ENCODE assay signal across 3 cellular contexts in the genomic region with DNA sequence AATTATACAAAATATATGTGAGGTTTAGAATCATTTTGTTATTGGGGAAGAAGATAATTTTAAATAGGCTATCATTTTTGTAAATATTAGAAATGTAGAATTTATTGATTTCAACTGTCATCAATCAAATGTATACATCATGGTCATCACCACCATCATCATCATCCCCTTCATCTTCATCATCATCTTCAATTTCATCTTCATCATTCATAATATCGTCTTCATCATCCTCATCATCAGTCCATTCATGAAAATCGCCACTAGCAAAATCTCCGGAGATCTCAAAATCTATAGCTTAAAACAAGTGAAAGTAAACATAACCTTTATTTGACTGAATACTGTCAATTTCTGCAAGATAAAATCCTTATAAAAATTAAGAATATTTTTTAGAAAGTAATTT.
TF ChIP-seq lines count a peak whose summit lies in the region.

No MANE protein-coding gene starts in this region.

TF ChIP-seq in HepG2, 621 proteins besides CTCF, POLR2A, EP300 and RAD21 (continued from another document):
- no peak for TF ChIP-seq ZNF10 (CRISPR knock-in tag; IDR thresholded peaks at IDR 0.05; ENCODE audit: borderline replicate concordance, low read depth)
- TF ChIP-seq SMC3 (IDR thresholded peaks at IDR 0.05; ENCODE audit: low read length): no peak
- TF ChIP-seq ZNF382 (CRISPR knock-in tag; IDR thresholded peaks at IDR 0.05; ENCODE audit: borderline replicate concordance): no peak
- TF ChIP-seq ZKSCAN1 (IDR thresholded peaks at IDR 0.05; ENCODE audit: low read length): no peak
- TF ChIP-seq CREB1 (IDR thresholded peaks at IDR 0.05): peak; percentile 58
- TF ChIP-seq CREB1 (CRISPR knock-in tag; IDR thresholded peaks at IDR 0.05): no peak
- TF ChIP-seq ZNF549 (CRISPR knock-in tag; IDR thresholded peaks at IDR 0.05): no peak

TF ChIP-seq in HEK293, 187 proteins besides CTCF, POLR2A, EP300 and RAD21:
- TF ChIP-seq PATZ1 (tag by site-specific recombination; IDR thresholded peaks at IDR 0.05): no peak
- TF ChIP-seq ZNF223 (tag by site-specific recombination; IDR thresholded peaks at IDR 0.05): no peak
- TF ChIP-seq, protein P1, sequence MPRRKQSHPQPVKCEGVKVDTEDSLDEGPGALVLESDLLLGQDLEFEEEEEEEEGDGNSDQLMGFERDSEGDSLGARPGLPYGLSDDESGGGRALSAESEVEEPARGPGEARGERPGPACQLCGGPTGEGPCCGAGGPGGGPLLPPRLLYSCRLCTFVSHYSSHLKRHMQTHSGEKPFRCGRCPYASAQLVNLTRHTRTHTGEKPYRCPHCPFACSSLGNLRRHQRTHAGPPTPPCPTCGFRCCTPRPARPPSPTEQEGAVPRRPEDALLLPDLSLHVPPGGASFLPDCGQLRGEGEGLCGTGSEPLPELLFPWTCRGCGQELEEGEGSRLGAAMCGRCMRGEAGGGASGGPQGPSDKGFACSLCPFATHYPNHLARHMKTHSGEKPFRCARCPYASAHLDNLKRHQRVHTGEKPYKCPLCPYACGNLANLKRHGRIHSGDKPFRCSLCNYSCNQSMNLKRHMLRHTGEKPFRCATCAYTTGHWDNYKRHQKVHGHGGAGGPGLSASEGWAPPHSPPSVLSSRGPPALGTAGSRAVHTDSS (tag by site-specific recombination; IDR thresholded peaks at IDR 0.05): peak; percentile 76; the same call in 1 of the 2 replicates

TF ChIP-seq in WTC11, 78 proteins besides CTCF, POLR2A, EP300 and RAD21 (continued from another document):
- TF ChIP-seq ATF6 (CRISPR knock-in tag; IDR thresholded peaks at IDR 0.05): no peak
- TF ChIP-seq MAX (CRISPR knock-in tag; IDR thresholded peaks at IDR 0.05): no peak
- no peak for TF ChIP-seq ZNF138 (CRISPR knock-in tag; conservative IDR thresholded peaks at IDR 0.05)
- TF ChIP-seq NR1H2 (CRISPR knock-in tag; IDR thresholded peaks at IDR 0.05): no peak
- no peak for TF ChIP-seq ZNF532 (CRISPR knock-in tag; IDR thresholded peaks at IDR 0.05; ENCODE audit: borderline replicate concordance)
- TF ChIP-seq ZNF121 (CRISPR knock-in tag; IDR thresholded peaks at IDR 0.05): no peak
- no peak for TF ChIP-seq KAT7 (CRISPR knock-in tag; IDR thresholded peaks at IDR 0.05; ENCODE audit: borderline replicate concordance)
- no peak for TF ChIP-seq ZNF396 (CRISPR knock-in tag; IDR thresholded peaks at IDR 0.05; ENCODE audit: borderline replicate concordance)
